In genomic region chr3:183884437-183885296, GRCh38 we compare ENCODE assay signal across 8 cellular contexts. TPM values are rescaled to one million over a fixed set of nuclear protein-coding genes. Genes with fewer than 3 reads are reported as not detected.
DNase-seq lines count a peak whose midpoint lies in the region; ATAC-seq, FAIRE-seq and TF ChIP-seq lines count a peak whose summit lies in the region.

A gene with protein sequence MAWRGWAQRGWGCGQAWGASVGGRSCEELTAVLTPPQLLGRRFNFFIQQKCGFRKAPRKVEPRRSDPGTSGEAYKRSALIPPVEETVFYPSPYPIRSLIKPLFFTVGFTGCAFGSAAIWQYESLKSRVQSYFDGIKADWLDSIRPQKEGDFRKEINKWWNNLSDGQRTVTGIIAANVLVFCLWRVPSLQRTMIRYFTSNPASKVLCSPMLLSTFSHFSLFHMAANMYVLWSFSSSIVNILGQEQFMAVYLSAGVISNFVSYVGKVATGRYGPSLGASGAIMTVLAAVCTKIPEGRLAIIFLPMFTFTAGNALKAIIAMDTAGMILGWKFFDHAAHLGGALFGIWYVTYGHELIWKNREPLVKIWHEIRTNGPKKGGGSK (minus strand): TSS chr3:183884880. CDS start chr3:183884846, 34 bp downstream.

- H3K4me1 Mint-ChIP-seq in nephron progenitor cell, result peaks cover 32% of the 10 kb centered on the region
- peaks cover 37% of the 10 kb centered on the region for H3K4me1 Mint-ChIP-seq in stimulated activated naive CD8-positive, alpha-beta T cell treated with anti-CD3 and anti-CD28 coated beads, Interleukin-15, amount 100 ng/mL, for 72 hours

- H3K27ac Mint-ChIP-seq in nephron progenitor cell, result peak within 1 kb of the TSS; percentile 89
- peak within 1 kb of the TSS; percentile 97 for H3K27ac Mint-ChIP-seq in stimulated activated naive CD8-positive, alpha-beta T cell treated with anti-CD3 and anti-CD28 coated beads, Interleukin-15, amount 100 ng/mL, for 72 hours

- peaks cover 35% of the 10 kb centered on the region for H3K27me3 Mint-ChIP-seq in nephron progenitor cell (ENCODE audit: low read depth, poor library complexity)
- no peaks in the 10 kb centered on the region for H3K27me3 Mint-ChIP-seq in stimulated activated naive CD8-positive, alpha-beta T cell treated with anti-CD3 and anti-CD28 coated beads, Interleukin-15, amount 100 ng/mL, for 72 hours

- H3K4me3 ChIP-seq in RWPE2 (ENCODE audit: severe bottlenecking) (peak within 1 kb of the TSS; percentile 77), fibroblast of the aortic adventitia (ENCODE audit: low read depth, low read length) (peak within 1 kb of the TSS; percentile 97)

- peak; percentile 98 for DNase-seq in H54 (ENCODE audit: insufficient read length, low spot score)
- peak; percentile 97 for DNase-seq in LoVo (ENCODE audit: low spot score)
- peak; percentile 92 for DNase-seq in RWPE2 (ENCODE audit: low spot score)
- peak; percentile 94 for DNase-seq in activated T-helper 9 cell treated with anti-CD3 and anti-CD28 coated beads, Interleukin-2, amount 50 U/mL, for 16 hours (ENCODE audit: low read depth)
- DNase-seq in fibroblast of the aortic adventitia (ENCODE audit: low read depth), result peak; percentile 86
- peak; percentile 98 for DNase-seq in nephron progenitor cell
- DNase-seq in stimulated activated naive CD8-positive, alpha-beta T cell treated with anti-CD3 and anti-CD28 coated beads, Interleukin-15, amount 100 ng/mL, for 72 hours, result peak; percentile 95 to 96

- peak within 1 kb of the TSS; percentile 50 for H3K27ac ChIP-seq in RWPE2 (ENCODE audit: poor library complexity, severe bottlenecking)

- ATAC-seq in RWPE2 (ENCODE audit: low read depth), result peak; percentile 99
- ATAC-seq in stimulated activated naive CD8-positive, alpha-beta T cell treated with anti-CD3 and anti-CD28 coated beads, Interleukin-15, amount 100 ng/mL, for 72 hours, result peak; percentile 99

- no peaks in the 10 kb centered on the region for H3K9me3 ChIP-seq in ES-I3 (ENCODE audit: control insufficient read depth, insufficient read depth, low read length)
- no peaks in the 10 kb centered on the region for H3K9me3 ChIP-seq in RWPE2 (ENCODE audit: severe bottlenecking)

- H3K4me1 ChIP-seq in ES-I3 (ENCODE audit: insufficient read depth, low read length), result peaks cover 5% of the 10 kb centered on the region; the same call in 1 of the 2 replicates
- H3K4me1 ChIP-seq in RWPE2 (ENCODE audit: insufficient read depth, poor library complexity, severe bottlenecking), result peaks cover 12% of the 10 kb centered on the region

- H3K9me3 Mint-ChIP-seq in nephron progenitor cell, result no peaks in the 10 kb centered on the region
- no peaks in the 10 kb centered on the region for H3K9me3 Mint-ChIP-seq in stimulated activated naive CD8-positive, alpha-beta T cell treated with anti-CD3 and anti-CD28 coated beads, Interleukin-15, amount 100 ng/mL, for 72 hours

- peak; percentile 67 for FAIRE-seq in H54 (lab: Jason Lieb, UNC)

- TF ChIP-seq POLR2A in H54 (IDR thresholded peaks at IDR 0.05; ENCODE audit: low read depth, low read length), result peak; percentile 84

- H3K36me3 ChIP-seq in ES-I3 (ENCODE audit: insufficient read depth, low read length), result no peaks in the 10 kb centered on the region
- peaks cover 13% of the 10 kb centered on the region for H3K36me3 ChIP-seq in RWPE2 (ENCODE audit: low read depth)

- H3K36me3 Mint-ChIP-seq in nephron progenitor cell (ENCODE audit: low read depth), result peaks cover 4% of the 10 kb centered on the region

- peak within 1 kb of the TSS; percentile 87 for H3K9ac ChIP-seq in ES-I3 (ENCODE audit: low read depth, low read length)

- no peaks in the 10 kb centered on the region for H3K27me3 ChIP-seq in RWPE2 (ENCODE audit: insufficient read depth, poor library complexity, severe bottlenecking)

- peak within 1 kb of the TSS; percentile 99 for H3K4me3 Mint-ChIP-seq in nephron progenitor cell
- H3K4me3 Mint-ChIP-seq in stimulated activated naive CD8-positive, alpha-beta T cell treated with anti-CD3 and anti-CD28 coated beads, Interleukin-15, amount 100 ng/mL, for 72 hours, result peak within 1 kb of the TSS; percentile 92 to 94

- TF ChIP-seq CTCF in RWPE2 (IDR thresholded peaks at IDR 0.05; ENCODE audit: poor library complexity, severe bottlenecking), result peak; percentile 95
- peak; percentile 93 for TF ChIP-seq CTCF in fibroblast of the aortic adventitia (IDR thresholded peaks at IDR 0.05; ENCODE audit: insufficient read depth, low read length)
- peak; percentile 84 for TF ChIP-seq CTCF in nephron progenitor cell (IDR thresholded peaks at IDR 0.05)

RNA-seq across cellular contexts. Expression of the gene that starts here (rescaled TPM):
- total RNA-seq in fibroblast of the aortic adventitia (ENCODE audit: low replicate concordance), result 32.7 and 102 TPM in 2 replicates

Comparison
In these comparisons a context has a peak if more than half of its experiments do, and no peak if none do; other contexts are left out.
1. Peak in every context shown above with its lines: DNase-seq, ATAC-seq, H3K4me3 ChIP-seq and H3K27ac ChIP-seq.